10 cellular contexts compared by ENCODE assay signal in the genomic region with DNA sequence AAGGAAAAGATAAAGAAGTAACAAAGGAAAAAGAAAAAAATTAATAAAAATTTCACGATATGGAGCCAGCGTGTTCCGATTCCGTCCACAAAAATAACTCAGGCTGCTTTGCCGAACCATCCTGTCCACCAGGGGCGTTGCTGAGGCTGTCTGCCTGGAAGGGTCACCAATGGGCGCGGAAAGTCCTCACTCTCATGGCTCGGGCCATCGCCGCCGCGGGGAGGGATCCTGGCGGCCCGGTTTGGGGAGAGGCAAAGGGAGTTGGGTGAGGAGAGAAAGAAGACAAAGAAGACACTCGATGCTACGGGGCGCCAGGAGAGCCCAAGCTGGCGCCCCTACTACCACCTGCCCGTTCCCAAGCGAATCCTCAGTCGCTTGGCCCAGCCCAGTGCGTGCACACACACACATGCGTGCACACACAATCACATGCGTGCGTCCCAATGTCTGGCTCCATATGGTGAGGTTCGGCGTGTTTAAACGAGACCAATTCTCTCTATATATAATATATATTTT. TPM values are rescaled to one million over a fixed set of nuclear protein-coding genes. Genes with fewer than 3 reads are reported as not detected.
DNase-seq lines count a peak whose midpoint lies in the region; ATAC-seq and TF ChIP-seq lines count a peak whose summit lies in the region.
"Had no signal": no experiment of that assay in that cellular context is flagged by ENCODE, and none has a peak within 500 bp of the region (broad histone marks: within the 10 kb centered on the region; RNA-seq: fewer than 3 reads in every experiment).

No MANE protein-coding gene starts in this region.

- in situ Hi-C loops in mammary epithelial cell (cut with MboI; ENCODE audit: low sequenced_read_pairs in 2 of 2), result no loop called here

- no peak for TF ChIP-seq POLR2A in vagina (IDR thresholded peaks at IDR 0.05)

- H3K27me3 ChIP-seq in mammary epithelial cell (ENCODE audit: insufficient read depth, low read length), result no peaks in the 10 kb centered on the region
- no peaks in the 10 kb centered on the region for H3K27me3 ChIP-seq in hepatocyte
- H3K27me3 ChIP-seq in tibial artery, result no peaks in the 10 kb centered on the region
- H3K27me3 ChIP-seq in vagina, result no peaks in the 10 kb centered on the region
- H3K27me3 ChIP-seq: upper lobe of left lung had no signal

- WGBS in mammary epithelial cell (ENCODE audit: low coverage, missing lambda C conversion rate), result 78% methylated on average over 17 of the region's 29 CpGs
- WGBS in hepatocyte (ENCODE audit: low lambda C conversion rate, missing lambda C conversion rate), result 96% methylated on average over 29 of the region's 29 CpGs

- POLR2A ChIA-PET in MCF 10A (lab: Yijun Ruan, JAX), result interaction anchor here (6.8 kb wide), 1 partner anchor 9 kb away, joined by 86 read pairs; a partner anchor contains a TSS
- POLR2A ChIA-PET in activated CD8-positive, alpha-beta T cell treated with anti-CD3 and anti-CD28 coated beads for 36 hours (lab: Charles Lee), result interaction anchor here (1.1 to 24.1 kb wide), 3 partner anchors 8 to 97 kb away, joined by 3 to 331 read pairs (median 308); a partner anchor contains a TSS

- no peaks in the 10 kb centered on the region for H3K9me3 Mint-ChIP-seq in MCF 10A (ENCODE audit: unreplicated experiment)
- H3K9me3 Mint-ChIP-seq in activated CD8-positive, alpha-beta T cell treated with anti-CD3 and anti-CD28 coated beads for 36 hours, result no peaks in the 10 kb centered on the region

- peaks cover 62% of the 10 kb centered on the region for H3K79me2 ChIP-seq in mammary epithelial cell (ENCODE audit: insufficient read depth, low read length)
- H3K79me2 ChIP-seq in hepatocyte, result peaks cover 30% of the 10 kb centered on the region

- BruUV-seq in mammary epithelial cell (replicated peaks; lab: Mats Ljungman, UMichigan), result no TSS peak
- BruUV-seq in MCF 10A (replicated peaks; lab: Mats Ljungman, UMichigan), result no TSS peak

- no peak overlapping the region for H2AFZ ChIP-seq in mammary epithelial cell (ENCODE audit: low read depth, low read length)
- no peak overlapping the region for H2AFZ ChIP-seq in hepatocyte

- H3K4me3 ChIP-seq in mammary epithelial cell (replicated peaks in 1 of 3; ENCODE audit: insufficient read depth in 1 of 3, low read depth in 2 of 3, low read length in 3 of 3) (no peak overlapping the region), hepatocyte (no peak overlapping the region), tibial artery (no peak overlapping the region), vagina (no peak overlapping the region)
- H3K4me3 ChIP-seq: upper lobe of left lung had no signal

- H3K4me1 Mint-ChIP-seq in MCF 10A (ENCODE audit: insufficient read depth, unreplicated experiment), result peaks cover 7% of the 10 kb centered on the region
- peaks cover 91% of the 10 kb centered on the region for H3K4me1 Mint-ChIP-seq in activated CD8-positive, alpha-beta T cell treated with anti-CD3 and anti-CD28 coated beads for 36 hours (ENCODE audit: low read depth)

- ATAC-seq in activated CD8-positive, alpha-beta T cell treated with anti-CD3 and anti-CD28 coated beads for 36 hours, result no peak
- ATAC-seq in GM19328 (IDR thresholded peaks at IDR 0.05; ENCODE audit: unreplicated experiment), result no peak

- peaks cover 20% of the 10 kb centered on the region for H3K4me1 ChIP-seq in mammary epithelial cell (ENCODE audit: insufficient read depth, low read length)
- H3K4me1 ChIP-seq in hepatocyte (ENCODE audit: insufficient read depth), result no peaks in the 10 kb centered on the region
- H3K4me1 ChIP-seq in tibial artery, result peaks cover under 1 to 61% (median 46%) of the 10 kb centered on the region in 4 donors
- peaks cover 43% of the 10 kb centered on the region for H3K4me1 ChIP-seq in vagina

- no peaks in the 10 kb centered on the region for H3K27me3 Mint-ChIP-seq in MCF 10A (ENCODE audit: insufficient read depth, unreplicated experiment)
- H3K27me3 Mint-ChIP-seq in activated CD8-positive, alpha-beta T cell treated with anti-CD3 and anti-CD28 coated beads for 36 hours, result no peaks in the 10 kb centered on the region

- TF ChIP-seq CTCF in mammary epithelial cell (conservative IDR thresholded peaks at IDR 0.05 in 1 of 2, IDR thresholded peaks at IDR 0.05 in 1 of 2; ENCODE audit: extremely low read depth in 1 of 2, insufficient read depth in 1 of 2, low read depth in 1 of 2, low read length in 2 of 2) (peak; percentile 21 to 31), MCF 10A (IDR thresholded peaks at IDR 0.05; ENCODE audit: unreplicated experiment) (no peak), hepatocyte (IDR thresholded peaks at IDR 0.05; ENCODE audit: poor library complexity) (peak; percentile 12), tibial artery (IDR thresholded peaks at IDR 0.05) (no peak), vagina (IDR thresholded peaks at IDR 0.05) (no peak)
- peak; percentile 23 for TF ChIP-seq CTCF in activated CD8-positive, alpha-beta T cell treated with anti-CD3 and anti-CD28 coated beads for 36 hours (IDR thresholded peaks at IDR 0.05)

- H3K36me3 ChIP-seq in mammary epithelial cell (ENCODE audit: insufficient read depth, low read length) (peaks cover 49% of the 10 kb centered on the region), hepatocyte (replicated peaks; ENCODE audit: insufficient read depth, low read depth) (peaks cover 6% of the 10 kb centered on the region), tibial artery (peaks cover 67 to 80% (median 72%) of the 10 kb centered on the region in 3 donors), vagina (peaks cover 12 to 84% of the 10 kb centered on the region in 2 donors)

- H3K4me3 Mint-ChIP-seq in MCF 10A (ENCODE audit: unreplicated experiment), result no peak overlapping the region
- no peak overlapping the region for H3K4me3 Mint-ChIP-seq in activated CD8-positive, alpha-beta T cell treated with anti-CD3 and anti-CD28 coated beads for 36 hours

- dilution Hi-C loops in mammary epithelial cell (cut with HindIII; ENCODE audit: low sequenced_read_pairs), result no loop called here

- H3K4me2 ChIP-seq in mammary epithelial cell (ENCODE audit: insufficient read depth, low read depth, low read length) (no peak overlapping the region), hepatocyte (no peak overlapping the region)

- no peak overlapping the region for H3K27ac ChIP-seq in mammary epithelial cell (ENCODE audit: insufficient read depth, low read depth, low read length)
- no peak overlapping the region for H3K27ac ChIP-seq in hepatocyte
- H3K27ac ChIP-seq in tibial artery, result peak overlapping the region; percentile 61 to 93
- no peak overlapping the region for H3K27ac ChIP-seq in vagina

- no peak overlapping the region for H3K9ac ChIP-seq in mammary epithelial cell (ENCODE audit: insufficient read depth, low read length)

- H4K20me1 ChIP-seq in mammary epithelial cell (ENCODE audit: insufficient read depth, low read length), result peaks cover 3% of the 10 kb centered on the region
- H4K20me1 ChIP-seq in hepatocyte (ENCODE audit: insufficient read depth, poor library complexity, severe bottlenecking), result peaks cover 76% of the 10 kb centered on the region

- no peaks in the 10 kb centered on the region for H3K9me2 ChIP-seq in hepatocyte (replicated peaks; ENCODE audit: insufficient read depth)

- DNase-seq in mammary epithelial cell (no peak), MCF 10A (ENCODE audit: unreplicated experiment) (no peak), hepatocyte (ENCODE audit: low spot score) (no peak), tibial artery (peak; percentile 20 to 67), vagina (ENCODE audit: extremely low spot score in 2 of 2) (no peak), EL (no peak)
- no peak for DNase-seq in activated CD8-positive, alpha-beta T cell treated with anti-CD3 and anti-CD28 coated beads for 36 hours
- DNase-seq: DND-41 had no signal

- intact Hi-C loops in mammary epithelial cell (cut with micrococcal nuclease), result no loop called here
- intact Hi-C loops in MCF 10A (cut with micrococcal nuclease), result no loop called here
- intact Hi-C loops in activated CD8-positive, alpha-beta T cell treated with anti-CD3 and anti-CD28 coated beads for 36 hours (cut with micrococcal nuclease), result no loop called here
- intact Hi-C loops in tibial artery (cut with DNase I; ENCODE audit: low total_unique reads), result no loop called here
- intact Hi-C loops in vagina (cut with DNase I), result no loop called here

- H3K36me3 Mint-ChIP-seq in MCF 10A (ENCODE audit: insufficient read depth, unreplicated experiment), result peaks cover 83% of the 10 kb centered on the region
- H3K36me3 Mint-ChIP-seq in activated CD8-positive, alpha-beta T cell treated with anti-CD3 and anti-CD28 coated beads for 36 hours (ENCODE audit: low read depth), result peaks cover 73% of the 10 kb centered on the region

- no peak overlapping the region for H3K27ac Mint-ChIP-seq in MCF 10A (ENCODE audit: low read depth, unreplicated experiment)
- H3K27ac Mint-ChIP-seq in activated CD8-positive, alpha-beta T cell treated with anti-CD3 and anti-CD28 coated beads for 36 hours, result peak overlapping the region; percentile 80

- CTCF ChIA-PET in mammary epithelial cell (lab: Charles Lee; ENCODE audit: low non-redundant PET) (no interaction called here), MCF 10A (lab: Yijun Ruan, JAX) (interaction anchor here (0.7 kb wide), 1 partner anchor 11 kb away, joined by 3 read pairs; no protein-coding TSS in a partner anchor)
- CTCF ChIA-PET in activated CD8-positive, alpha-beta T cell treated with anti-CD3 and anti-CD28 coated beads for 36 hours (lab: Charles Lee), result interaction anchor here (5.0 kb wide), 2 partner anchors 10 to 20 kb away, joined by 35 to 45 read pairs; a partner anchor contains a TSS

- no peaks in the 10 kb centered on the region for H3K9me3 ChIP-seq in mammary epithelial cell (replicated peaks; ENCODE audit: insufficient read depth, low read length)
- no peaks in the 10 kb centered on the region for H3K9me3 ChIP-seq in hepatocyte (ENCODE audit: low read depth)
- H3K9me3 ChIP-seq in tibial artery, result no peaks in the 10 kb centered on the region
- H3K9me3 ChIP-seq in vagina, result no peaks in the 10 kb centered on the region
- H3K9me3 ChIP-seq: upper lobe of left lung had no signal

RNA-seq across cellular contexts. Expression of a gene that starts 5.6 kb away (rescaled TPM):
- total RNA-seq in mammary epithelial cell, result 1 to 10 TPM in 1 of 2 donors, under 1 TPM in 1; 0.50 to 1.1 TPM
- 0.06 TPM for polyA plus RNA-seq in mammary epithelial cell
- polyA minus RNA-seq in mammary epithelial cell, result not detected
- total RNA-seq in MCF 10A (2022), result 0.09 and 0.10 TPM in 2 replicates
- 1 to 10 TPM; 1.2 to 3.3 TPM for total RNA-seq in activated CD8-positive, alpha-beta T cell treated with anti-CD3 and anti-CD28 coated beads for 36 hours
- total RNA-seq in hepatocyte, result 1.9 and 2.0 TPM in 2 replicates
- polyA plus RNA-seq in hepatocyte, result 4.0 and 5.7 TPM in 2 replicates
- total RNA-seq in vagina, result 0.98 TPM

RNA-seq across cellular contexts. Expression of a gene that starts 13.0 kb away (rescaled TPM):
- 100 to 1,000 TPM; 115 to 294 TPM for total RNA-seq in mammary epithelial cell
- polyA plus RNA-seq in mammary epithelial cell, result 79.4 TPM
- polyA minus RNA-seq in mammary epithelial cell, result 212 TPM
- 446 and 503 TPM in 2 replicates for total RNA-seq in MCF 10A (2022)
- total RNA-seq in activated CD8-positive, alpha-beta T cell treated with anti-CD3 and anti-CD28 coated beads for 36 hours, result 100 to 1,000 TPM; 325 to 342 TPM
- total RNA-seq in hepatocyte, result 126 and 163 TPM in 2 replicates
- polyA plus RNA-seq in hepatocyte, result 138 and 157 TPM in 2 replicates
- total RNA-seq in vagina, result 278 TPM

RNA-seq across cellular contexts. Expression of a gene that starts 21.4 kb away (rescaled TPM):
- 1 to 10 TPM in 1 of 2 donors, under 1 TPM in 1; 0.26 to 4.8 TPM for total RNA-seq in mammary epithelial cell
- polyA plus RNA-seq in mammary epithelial cell, result not detected
- not detected for polyA minus RNA-seq in mammary epithelial cell
- not detected in 2 replicates for total RNA-seq in MCF 10A (2022)
- total RNA-seq in activated CD8-positive, alpha-beta T cell treated with anti-CD3 and anti-CD28 coated beads for 36 hours, result 1 to 10 TPM; 7.8 to 8.2 TPM
- total RNA-seq in hepatocyte, result 0.24 and 3.2 TPM in 2 replicates
- polyA plus RNA-seq in hepatocyte, result 0.10 and 3.6 TPM in 2 replicates
- 27.5 TPM for total RNA-seq in vagina

RNA-seq across cellular contexts. Expression of a gene that starts 37.7 kb away (rescaled TPM):
- total RNA-seq in mammary epithelial cell (10 to 100 TPM; 15.4 to 15.5 TPM), MCF 10A (2022) (4.9 and 6.8 TPM in 2 replicates), hepatocyte (7.8 and 23.5 TPM in 2 replicates), vagina (20.6 TPM)
- polyA plus RNA-seq in mammary epithelial cell (7.9 TPM), hepatocyte (9.0 and 13.2 TPM in 2 replicates)
- polyA minus RNA-seq in mammary epithelial cell, result 41.4 TPM
- total RNA-seq in activated CD8-positive, alpha-beta T cell treated with anti-CD3 and anti-CD28 coated beads for 36 hours, result 10 to 100 TPM; 56.4 to 58.0 TPM

RNA-seq across cellular contexts. Expression of a gene that starts 42.4 kb away (rescaled TPM):
- total RNA-seq in mammary epithelial cell, result 10 to 100 TPM in 1 of 2 donors, 1 to 10 TPM in 1; 4.5 to 18.8 TPM
- 0.01 TPM for polyA plus RNA-seq in mammary epithelial cell
- polyA minus RNA-seq in mammary epithelial cell, result not detected
- total RNA-seq in MCF 10A (2022), result not detected in 2 replicates
- under 1 TPM; 0.07 to 0.22 TPM for total RNA-seq in activated CD8-positive, alpha-beta T cell treated with anti-CD3 and anti-CD28 coated beads for 36 hours
- total RNA-seq in hepatocyte, result 0.28 and 0.83 TPM in 2 replicates
- polyA plus RNA-seq in hepatocyte, result 1.7 and 2.8 TPM in 2 replicates
- 16.9 TPM for total RNA-seq in vagina

Comparison
In these comparisons a context has a peak if more than half of its experiments do, and no peak if none do; other contexts are left out.
1. CTCF ChIP-seq: peak in mammary epithelial cell (2 of 2), activated CD8-positive, alpha-beta T cell treated with anti-CD3 and anti-CD28 coated beads for 36 hours (single experiment) and hepatocyte (single experiment); none in MCF 10A (single experiment), tibial artery (0 of 2) and vagina (0 of 3).
2. DNase-seq: peak in tibial artery (2 of 2); none in mammary epithelial cell (single experiment), MCF 10A (single experiment), activated CD8-positive, alpha-beta T cell treated with anti-CD3 and anti-CD28 coated beads for 36 hours (single experiment), hepatocyte (single experiment), vagina (0 of 2) and EL (single experiment).
3. H3K27ac ChIP-seq: peak in tibial artery (2 of 2); none in mammary epithelial cell (single experiment), hepatocyte (single experiment) and vagina (single experiment).